ENCODE assay signal across 10 cellular contexts in the genomic region with DNA sequence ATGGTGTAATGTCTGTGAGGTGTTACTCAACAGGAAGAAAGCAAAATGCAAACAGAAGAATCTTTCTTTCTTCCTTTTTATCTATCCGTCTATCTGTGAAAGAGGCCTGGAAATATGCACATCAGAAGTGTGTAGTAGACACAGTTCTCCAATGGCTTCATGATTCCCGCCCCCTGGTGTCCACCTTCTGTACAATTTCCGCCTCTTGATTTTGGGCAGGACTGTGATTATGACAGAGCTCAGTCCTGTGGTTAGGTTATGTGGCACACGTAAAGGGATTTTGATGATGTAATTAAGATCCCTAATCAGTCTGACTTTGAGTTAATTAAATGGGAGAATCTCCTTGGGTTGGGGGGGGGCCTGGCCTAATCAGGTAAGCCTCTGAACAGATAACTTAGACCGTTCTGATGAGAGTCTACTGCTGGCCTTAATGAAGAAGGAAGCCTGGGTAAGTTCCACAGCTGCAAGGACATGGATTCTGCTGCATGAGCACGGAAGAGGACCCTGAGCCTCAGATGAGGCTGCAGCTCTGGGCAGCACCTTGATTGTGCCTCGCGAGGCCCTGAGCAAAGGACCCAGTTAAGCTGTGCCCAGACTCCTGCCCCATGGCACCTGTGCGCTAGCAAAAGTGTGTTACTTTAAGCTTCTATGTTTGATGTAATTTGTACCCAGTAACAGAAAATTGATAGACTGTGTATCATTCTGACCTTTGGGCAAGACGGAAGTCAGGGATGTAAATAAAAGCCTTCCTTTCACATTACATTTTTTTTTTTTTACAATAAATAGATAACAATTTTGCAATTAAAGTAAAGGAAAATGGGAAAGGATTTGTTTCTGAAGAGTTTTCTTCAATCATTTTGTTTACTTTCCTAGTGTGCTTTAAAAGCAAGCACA. TPM values are rescaled to one million over a fixed set of nuclear protein-coding genes. Genes with fewer than 3 reads are reported as not detected.
A peak's percentile ranks its signal among the peaks of the same experiment; 100 is the strongest.
DNase-seq lines count a peak whose midpoint lies in the region; ATAC-seq, FAIRE-seq and TF ChIP-seq lines count a peak whose summit lies in the region.
"Had no signal": no experiment of that assay in that cellular context is flagged by ENCODE, and none has a peak within 500 bp of the region (broad histone marks: within the 10 kb centered on the region; RNA-seq: fewer than 3 reads in every experiment).

No MANE protein-coding gene starts in this region.

- 86 to 87% methylated on average over 10 of the region's 10 CpGs for WGBS in aorta, 2 donors

- peaks cover 8% of the 10 kb centered on the region for H3K4me1 ChIP-seq in RWPE2 (ENCODE audit: insufficient read depth, poor library complexity, severe bottlenecking)
- no peaks in the 10 kb centered on the region for H3K4me1 ChIP-seq in kidney (ENCODE audit: control insufficient read depth in 1 of 2, insufficient read depth in 1 of 2, low read depth in 1 of 2, low read length in 2 of 2)
- no peaks in the 10 kb centered on the region for H3K4me1 ChIP-seq in aorta (ENCODE audit: control insufficient read depth in 1 of 2, insufficient read depth in 2 of 2, low read length in 2 of 2)
- H3K4me1 ChIP-seq: heart left ventricle had no signal

- H3K9ac ChIP-seq in kidney (ENCODE audit: low read length in 2 of 2), result no peak overlapping the region

- H3K27me3 ChIP-seq in RWPE2 (ENCODE audit: insufficient read depth, poor library complexity, severe bottlenecking) (no peaks in the 10 kb centered on the region), aorta (ENCODE audit: control insufficient read depth in 1 of 2, insufficient read depth in 2 of 2, low read length in 1 of 2) (no peaks in the 10 kb centered on the region)
- H3K27me3 ChIP-seq: heart left ventricle had no signal

- H3K27ac ChIP-seq in RWPE2 (ENCODE audit: poor library complexity, severe bottlenecking) (no peak overlapping the region), kidney (ENCODE audit: low read depth in 2 of 2, low read length in 2 of 2) (no peak overlapping the region), aorta (ENCODE audit: low read depth in 1 of 2, low read length in 2 of 2) (no peak overlapping the region)
- H3K27ac ChIP-seq: heart left ventricle had no signal

- no peak for FAIRE-seq in kidney (lab: Jason Lieb, UNC)

- peak; percentile 21 for TF ChIP-seq CTCF in RWPE2 (IDR thresholded peaks at IDR 0.05; ENCODE audit: poor library complexity, severe bottlenecking)
- TF ChIP-seq CTCF in kidney (IDR thresholded peaks at IDR 0.05; ENCODE audit: borderline replicate concordance, extremely low read depth, insufficient read depth), result peak; percentile 29

- ATAC-seq in HG02884 (IDR thresholded peaks at IDR 0.05; ENCODE audit: unreplicated experiment) (peak; percentile 62), RWPE2 (ENCODE audit: low read depth) (peak; percentile 49; the same call in 2 of the 3 replicates), HG03095 (IDR thresholded peaks at IDR 0.05; ENCODE audit: unreplicated experiment) (no peak), aorta (ENCODE audit: low FRiP score) (no peak)
- ATAC-seq: activated CD4-positive, CD25-positive, alpha-beta regulatory T cell treated with anti-CD3 and anti-CD28 coated beads, Interleukin-2, amount 50 U/mL, for 24 hours had no signal

- H3K9me3 ChIP-seq in RWPE2 (ENCODE audit: severe bottlenecking) (no peaks in the 10 kb centered on the region), kidney (ENCODE audit: control insufficient read depth in 1 of 2, low read length in 2 of 2) (no peaks in the 10 kb centered on the region), aorta (ENCODE audit: control insufficient read depth, low read length) (peaks cover 2% of the 10 kb centered on the region)

- intact Hi-C loops in kidney (cut with DNase I), result no loop called here
- intact Hi-C loops in aorta (cut with DNase I), result no loop called here

- H3K36me3 ChIP-seq in RWPE2 (ENCODE audit: low read depth) (no peaks in the 10 kb centered on the region), kidney (ENCODE audit: control insufficient read depth in 1 of 2, insufficient read depth in 2 of 2, low read length in 2 of 2) (no peaks in the 10 kb centered on the region), aorta (ENCODE audit: control insufficient read depth in 1 of 2, insufficient read depth in 2 of 2, low read length in 1 of 2) (no peaks in the 10 kb centered on the region)
- H3K36me3 ChIP-seq: heart left ventricle had no signal

- H3K4me3 ChIP-seq in RWPE2 (ENCODE audit: severe bottlenecking) (no peak overlapping the region), kidney (ENCODE audit: low read length in 2 of 2) (no peak overlapping the region), aorta (ENCODE audit: low read length in 2 of 2) (no peak overlapping the region)
- H3K4me3 ChIP-seq: heart left ventricle had no signal

- peak; percentile 72 for DNase-seq in D341Med (ENCODE audit: low spot score)
- no peak for DNase-seq in RWPE2 (ENCODE audit: low spot score)
- no peak for DNase-seq in kidney
- no peak for DNase-seq in stimulated activated CD4-positive, alpha-beta T cell treated with anti-CD3 and anti-CD28 coated beads, Interleukin-2, amount 100 ng/mL, for 24 hours
- no peak for DNase-seq in activated T-cell treated with anti-CD3 and anti-CD28 coated beads, Interleukin-2, amount 50 U/mL, for 1 hour
- DNase-seq in aorta, result no peak
- DNase-seq: heart left ventricle had no signal

RNA-seq across cellular contexts. Expression of gene KCNF1, which starts 11.3 kb away (rescaled TPM):
- total RNA-seq in kidney, result 0.63 TPM
- 0.67 TPM for polyA plus RNA-seq in kidney (ENCODE audit: insufficient read depth, low read depth, low replicate concordance)
- total RNA-seq in aorta, result not detected
- not detected for polyA plus RNA-seq in aorta

Comparison
In these comparisons a context has a peak if more than half of its experiments do, and no peak if none do; other contexts are left out.
1. ATAC-seq: peak in HG02884 (single experiment) and RWPE2 (single experiment); none in HG03095 (single experiment) and aorta (single experiment).